In the genomic region with DNA sequence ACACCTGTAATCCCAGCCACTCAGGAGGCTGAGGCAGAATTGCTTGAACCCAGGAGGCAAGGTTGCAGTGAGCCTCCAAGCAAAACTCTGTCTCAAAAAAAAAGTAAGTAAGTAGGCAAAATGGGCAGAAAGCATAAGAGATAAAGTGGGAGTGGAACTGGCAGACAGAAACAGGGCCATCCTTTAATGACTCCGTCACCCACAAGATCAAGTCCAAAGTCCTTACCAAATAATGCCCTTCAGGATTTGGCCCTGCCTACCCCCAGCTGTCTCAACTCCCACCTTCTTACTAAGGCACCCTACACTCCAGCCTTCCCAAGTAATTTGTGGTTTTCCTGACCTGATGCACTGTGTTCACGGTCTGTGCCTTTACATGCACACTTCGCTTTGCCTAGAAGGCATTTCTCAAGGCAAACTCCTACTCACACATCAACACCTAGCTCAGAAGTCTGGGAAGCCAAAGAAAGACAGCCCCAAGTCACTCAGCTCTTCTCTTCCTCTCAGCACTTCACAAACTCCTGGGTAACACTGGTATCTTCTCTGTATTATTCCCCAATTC, we compare ENCODE assay signal across 13 cellular contexts. TPM values are rescaled to one million over a fixed set of nuclear protein-coding genes. Genes with fewer than 3 reads are reported as not detected.
DNase-seq lines count a peak whose midpoint lies in the region; ATAC-seq and TF ChIP-seq lines count a peak whose summit lies in the region.
"Had no signal": no experiment of that assay in that cellular context is flagged by ENCODE, and none has a peak within 500 bp of the region (broad histone marks: within the 10 kb centered on the region; RNA-seq: fewer than 3 reads in every experiment).

No MANE protein-coding gene starts in this region.

- no TSS peak for BruUV-seq in OCI-LY7 (replicated peaks; lab: Mats Ljungman, UMichigan)

- DNase-seq in DND-41 (no peak), OCI-LY7 (ENCODE audit: low spot score) (no peak), epithelial cell of prostate (ENCODE audit: low read depth, low spot score) (no peak), neural crest cell (ENCODE audit: low read depth, low spot score) (no peak), stomach (no peak)
- DNase-seq: central memory CD4-positive, alpha-beta T cell; NCI-H1092 treated with DMSO at 0.1 percent for 48 hours; NCI-H446; RPMI8226; sigmoid colon; testis had no signal

- peaks cover 85% of the 10 kb centered on the region for H3K4me1 Mint-ChIP-seq in neural crest cell

- H3K27me3 ChIP-seq in DND-41 (ENCODE audit: insufficient read depth, low read length, poor library complexity) (no peaks in the 10 kb centered on the region), stomach (no peaks in the 10 kb centered on the region)
- H3K27me3 ChIP-seq: sigmoid colon, testis had no signal

- no peak for TF ChIP-seq CTCF in DND-41 (IDR thresholded peaks at IDR 0.05; ENCODE audit: borderline replicate concordance, extremely low read depth, low read length, poor library complexity, severe bottlenecking)
- TF ChIP-seq CTCF in OCI-LY7 (conservative IDR thresholded peaks at IDR 0.05; ENCODE audit: low read length): no peak
- no peak for TF ChIP-seq CTCF in neural crest cell (conservative IDR thresholded peaks at IDR 0.05)
- no peak for TF ChIP-seq CTCF in stomach (IDR thresholded peaks at IDR 0.05)

- H3K4me2 ChIP-seq in DND-41 (ENCODE audit: insufficient read depth, low read length) (no peak overlapping the region), OCI-LY7 (ENCODE audit: low read length) (peak overlapping the region; percentile 4; the same call in 1 of the 2 replicates)

- H3K4me3 Mint-ChIP-seq in neural crest cell: peak overlapping the region; percentile 42

- no peak for TF ChIP-seq EP300 in stomach (IDR thresholded peaks at IDR 0.05)

- H3K36me3 Mint-ChIP-seq in neural crest cell (ENCODE audit: low read depth): no peaks in the 10 kb centered on the region

- no peak overlapping the region for H3K27ac Mint-ChIP-seq in neural crest cell (ENCODE audit: unreplicated experiment)

- H3K4me1 ChIP-seq in DND-41 (ENCODE audit: insufficient read depth, low read length) (peaks cover 81% of the 10 kb centered on the region), OCI-LY7 (ENCODE audit: insufficient read depth, low read length, poor library complexity, severe bottlenecking) (peaks cover 53% of the 10 kb centered on the region), stomach (peaks cover 69 to 99% (median 84%) of the 10 kb centered on the region in 4 donors)

- no peaks in the 10 kb centered on the region for H3K9me2 ChIP-seq in OCI-LY7 (ENCODE audit: insufficient read depth, low read length)

- H2AFZ ChIP-seq in DND-41 (ENCODE audit: low read depth, low read length): no peak overlapping the region
- H2AFZ ChIP-seq in OCI-LY7 (ENCODE audit: low read length): no peak overlapping the region

- ATAC-seq in DND-41 (ENCODE audit: insufficient read depth, low read depth): no peak
- ATAC-seq in HG03460 (IDR thresholded peaks at IDR 0.05; ENCODE audit: unreplicated experiment): no peak
- ATAC-seq in HG02981 (IDR thresholded peaks at IDR 0.05; ENCODE audit: unreplicated experiment): no peak

- H3K9me3 Mint-ChIP-seq in neural crest cell: no peaks in the 10 kb centered on the region

- H3K36me3 ChIP-seq in DND-41 (ENCODE audit: insufficient read depth, low read length) (peaks cover 15% of the 10 kb centered on the region), OCI-LY7 (ENCODE audit: insufficient read depth, low read length) (peaks cover 19% of the 10 kb centered on the region; the same call in 1 of the 2 replicates), stomach (no peaks in the 10 kb centered on the region)
- H3K36me3 ChIP-seq: sigmoid colon had no signal

- CTCF ChIA-PET in OCI-LY7 (lab: Charles Lee; ENCODE audit: unreplicated experiment): no interaction called here

- intact Hi-C loops in OCI-LY7 (cut with micrococcal nuclease; ENCODE audit: unreplicated experiment): no loop called here
- intact Hi-C loops in stomach (cut with DNase I; ENCODE audit: low total_unique reads): loop anchor here (10.0 kb wide), 1 partner anchor 57 kb away; no protein-coding TSS in a partner anchor

- H4K20me1 ChIP-seq in DND-41 (ENCODE audit: insufficient read depth, low read length) (peaks cover 94% of the 10 kb centered on the region), OCI-LY7 (ENCODE audit: insufficient read depth, low read length) (peaks cover 53% of the 10 kb centered on the region)

- H3K9me3 ChIP-seq in DND-41 (ENCODE audit: insufficient read depth, low read length, severe bottlenecking) (no peaks in the 10 kb centered on the region), OCI-LY7 (ENCODE audit: low read length) (no peaks in the 10 kb centered on the region), stomach (no peaks in the 10 kb centered on the region)
- H3K9me3 ChIP-seq: sigmoid colon, testis had no signal

- POLR2A ChIA-PET in OCI-LY7 (lab: Charles Lee): interaction anchor here (0.7 kb wide), 1 partner anchor 81 kb away, joined by 6 read pairs; no protein-coding TSS in a partner anchor

- WGBS in stomach, 5 donors: 75 to 89% (median 82%) methylated on average over 3 of the region's 3 CpGs

- no peak overlapping the region for H3K9ac ChIP-seq in DND-41 (ENCODE audit: low read depth, low read length)

- H3K27ac ChIP-seq in DND-41 (ENCODE audit: low read length): peak overlapping the region; percentile 7; the same call in 1 of the 2 replicates
- H3K27ac ChIP-seq in OCI-LY7 (ENCODE audit: low read depth, low read length, poor library complexity, severe bottlenecking): no peak overlapping the region
- peak overlapping the region; percentile 14 for H3K27ac ChIP-seq in epithelial cell of prostate
- peak overlapping the region in 2 of 5 donors; percentile 15 to 55 for H3K27ac ChIP-seq in stomach

- no peak for TF ChIP-seq POLR2A in stomach (IDR thresholded peaks at IDR 0.05)

- H3K4me3 ChIP-seq in DND-41 (ENCODE audit: low read depth in 1 of 2, low read length in 2 of 2) (no peak overlapping the region), OCI-LY7 (ENCODE audit: low read depth, low read length, poor library complexity, severe bottlenecking) (no peak overlapping the region), stomach (no peak overlapping the region)
- H3K4me3 ChIP-seq: sigmoid colon, testis had no signal

- H3K79me2 ChIP-seq in DND-41 (ENCODE audit: insufficient read depth, low read length) (peaks cover 100% of the 10 kb centered on the region), OCI-LY7 (ENCODE audit: insufficient read depth, low read depth, low read length) (peaks cover 100% of the 10 kb centered on the region)

- H3K27me3 Mint-ChIP-seq in neural crest cell (ENCODE audit: low read depth): no peaks in the 10 kb centered on the region

RNA-seq across cellular contexts. Expression of gene MAPK1, which starts 6.1 kb away (rescaled TPM):
- total RNA-seq in OCI-LY7 (2014; rRNA removed; shearing (Covaris generic)): 28.9 and 39.6 TPM in 2 replicates
- total RNA-seq in OCI-LY7 (2022): 75.4 and 79.8 TPM in 2 replicates
- 118 and 123 TPM in 2 replicates for total RNA-seq in neural crest cell
- 10 to 100 TPM; 42.0 to 81.6 (median 56.5) TPM for total RNA-seq in stomach
- 10 to 100 TPM; 10.4 to 20.5 (median 17.5) TPM for polyA plus RNA-seq in stomach
